Comparison of ENCODE assay signal across 15 cellular contexts in the genomic region with DNA sequence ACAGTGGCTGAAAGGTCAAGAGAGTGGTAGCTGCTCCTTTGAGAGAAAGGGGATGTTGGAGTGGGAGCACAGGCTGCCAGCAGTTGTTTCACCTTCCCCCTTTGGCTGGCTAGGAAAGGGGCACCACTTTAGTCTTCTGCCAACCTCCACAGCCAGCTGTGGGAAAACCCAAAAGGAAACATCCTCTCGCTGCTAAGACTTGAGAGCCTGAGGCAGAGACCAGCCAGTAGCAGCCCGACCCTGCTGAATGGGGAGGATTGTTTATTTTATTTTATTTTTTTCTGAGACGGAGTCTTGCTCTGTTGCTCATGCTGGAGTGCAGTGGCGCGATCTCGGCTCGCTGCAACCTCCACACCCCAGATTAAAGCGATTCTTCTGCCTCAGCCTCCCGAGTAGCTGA. TPM values are rescaled to one million over a fixed set of nuclear protein-coding genes. Genes with fewer than 3 reads are reported as not detected.
DNase-seq lines count a peak whose midpoint lies in the region; ATAC-seq and TF ChIP-seq lines count a peak whose summit lies in the region.
"Had no signal": no experiment of that assay in that cellular context is flagged by ENCODE, and none has a peak within 500 bp of the region (broad histone marks: within the 10 kb centered on the region; RNA-seq: fewer than 3 reads in every experiment).

No MANE protein-coding gene starts in this region.

- peak overlapping the region; percentile 62 for H3K27ac ChIP-seq in suprapubic skin

- TF ChIP-seq EP300 in suprapubic skin (IDR thresholded peaks at IDR 0.05): no peak

- H3K4me3 ChIP-seq in suprapubic skin: no peak overlapping the region

- DNase-seq in Calu3 (no peak), WTC11 (ENCODE audit: low spot score) (no peak), mesothelial cell of epicardium (ENCODE audit: low spot score in 2 of 2, unreplicated experiment in 2 of 2) (no peak), suprapubic skin (ENCODE audit: low spot score in 2 of 2) (no peak), NCI-H187 (lab: John Stamatoyannopoulos, UW) (no peak), NCI-H748 treated with DMSO at 0.1 percent for 48 hours (lab: John Stamatoyannopoulos, UW) (no peak), endothelial cell (ENCODE audit: low spot score) (no peak)
- DNase-seq: activated CD4-positive, alpha-beta T cell treated with anti-CD3 and anti-CD28 coated beads, Interleukin-2, amount 10 ng/mL, durations not matched to agents 7 days and 5 days; activated T-cell treated with anti-CD3 and anti-CD28 coated beads, Interleukin-2, amount 50 U/mL, for 1 hour; cortex of kidney; HFFc6; Karpas-422; NCI-H1930; NCI-H69; occipital lobe had no signal

- H3K4me1 Mint-ChIP-seq in Calu3 (ENCODE audit: low read depth, unreplicated experiment): peaks cover 37% of the 10 kb centered on the region
- H3K4me1 Mint-ChIP-seq in WTC11: peaks cover 52% of the 10 kb centered on the region
- H3K4me1 Mint-ChIP-seq in mesothelial cell of epicardium: peaks cover 51% of the 10 kb centered on the region
- peaks cover 59% of the 10 kb centered on the region for H3K4me1 Mint-ChIP-seq in endothelial cell (ENCODE audit: unreplicated experiment)

- 65% methylated on average over 9 of the region's 9 CpGs for WGBS in suprapubic skin

- ATAC-seq in WTC11: no peak

- TF ChIP-seq CTCF in Calu3 (IDR thresholded peaks at IDR 0.05; ENCODE audit: unreplicated experiment) (no peak), WTC11 (IDR thresholded peaks at IDR 0.05) (no peak), mesothelial cell of epicardium (IDR thresholded peaks at IDR 0.05; ENCODE audit: unreplicated experiment) (no peak), suprapubic skin (IDR thresholded peaks at IDR 0.05) (no peak), endothelial cell (IDR thresholded peaks at IDR 0.05; ENCODE audit: unreplicated experiment) (no peak)

- intact Hi-C loops in Calu3 (cut with micrococcal nuclease; ENCODE audit: unreplicated experiment): loop anchor here (2.0 kb wide), 1 partner anchor 33 kb away; no protein-coding TSS in a partner anchor

- peaks cover 76% of the 10 kb centered on the region for H3K4me1 ChIP-seq in suprapubic skin

- H3K9me3 Mint-ChIP-seq in Calu3 (ENCODE audit: low read depth, unreplicated experiment) (no peaks in the 10 kb centered on the region), WTC11 (no peaks in the 10 kb centered on the region), mesothelial cell of epicardium (no peaks in the 10 kb centered on the region), endothelial cell (ENCODE audit: unreplicated experiment) (no peaks in the 10 kb centered on the region)
- H3K9me3 Mint-ChIP-seq: activated CD4-positive, alpha-beta T cell treated with anti-CD3 and anti-CD28 coated beads, Interleukin-2, amount 10 ng/mL, durations not matched to agents 7 days and 5 days; HFFc6 had no signal

- H3K36me3 ChIP-seq in suprapubic skin: peaks cover 4% of the 10 kb centered on the region

- no peaks in the 10 kb centered on the region for H3K27me3 Mint-ChIP-seq in Calu3 (ENCODE audit: unreplicated experiment)
- no peaks in the 10 kb centered on the region; the same call in 1 of the 2 replicates for H3K27me3 Mint-ChIP-seq in WTC11 (ENCODE audit: low read depth)
- no peaks in the 10 kb centered on the region for H3K27me3 Mint-ChIP-seq in mesothelial cell of epicardium (ENCODE audit: low read depth)
- peaks cover 3% of the 10 kb centered on the region for H3K27me3 Mint-ChIP-seq in endothelial cell (ENCODE audit: unreplicated experiment)
- H3K27me3 Mint-ChIP-seq: activated CD4-positive, alpha-beta T cell treated with anti-CD3 and anti-CD28 coated beads, Interleukin-2, amount 10 ng/mL, durations not matched to agents 7 days and 5 days had no signal

- TF ChIP-seq POLR2A in suprapubic skin (IDR thresholded peaks at IDR 0.05): no peak

- H3K27ac Mint-ChIP-seq in Calu3 (ENCODE audit: unreplicated experiment): no peak overlapping the region
- peak overlapping the region; percentile 80; the same call in 1 of the 2 replicates for H3K27ac Mint-ChIP-seq in WTC11
- H3K27ac Mint-ChIP-seq in mesothelial cell of epicardium: peak overlapping the region; percentile 84
- no peak overlapping the region for H3K27ac Mint-ChIP-seq in endothelial cell (ENCODE audit: unreplicated experiment)
- H3K27ac Mint-ChIP-seq: activated CD4-positive, alpha-beta T cell treated with anti-CD3 and anti-CD28 coated beads, Interleukin-2, amount 10 ng/mL, durations not matched to agents 7 days and 5 days had no signal

- no TSS peak for BruUV-seq in Calu3 (replicated peaks; lab: Mats Ljungman, UMichigan)

- POLR2A ChIA-PET in WTC11 (lab: Charles Lee): interaction anchor here (0.6 kb wide), 1 partner anchor 1137 kb away, joined by 3 read pairs; no protein-coding TSS in a partner anchor

- no peaks in the 10 kb centered on the region for H3K9me3 ChIP-seq in suprapubic skin

- no peaks in the 10 kb centered on the region for H3K27me3 ChIP-seq in suprapubic skin

- H3K4me3 Mint-ChIP-seq in Calu3 (ENCODE audit: low read depth, unreplicated experiment) (peak overlapping the region; percentile 39), WTC11 (no peak overlapping the region), mesothelial cell of epicardium (no peak overlapping the region), endothelial cell (ENCODE audit: unreplicated experiment) (no peak overlapping the region)
- H3K4me3 Mint-ChIP-seq: activated CD4-positive, alpha-beta T cell treated with anti-CD3 and anti-CD28 coated beads, Interleukin-2, amount 10 ng/mL, durations not matched to agents 7 days and 5 days; HFFc6 had no signal

- CTCF ChIA-PET in Calu3 (lab: Charles Lee) (interaction anchor here (0.9 to 2.5 kb wide), 4 partner anchors 10 to 37 kb away, joined by 3 to 13 read pairs (median 6); no protein-coding TSS in a partner anchor), WTC11 (lab: Charles Lee) (interaction anchor here (1.0 to 2.6 kb wide), 3 partner anchors 33 to 44 kb away, joined by 3 to 16 read pairs (median 10); a partner anchor contains a TSS)

- H3K36me3 Mint-ChIP-seq in Calu3 (ENCODE audit: insufficient read depth, unreplicated experiment) (peaks cover 17% of the 10 kb centered on the region), WTC11 (0 out of 2 replicates have a peak, but pooled peaks cover 5% of the 10 kb centered on the region), mesothelial cell of epicardium (no peaks in the 10 kb centered on the region), endothelial cell (ENCODE audit: low read depth, unreplicated experiment) (peaks cover 6% of the 10 kb centered on the region)

TF ChIP-seq in WTC11, 78 proteins besides CTCF, POLR2A, EP300 and RAD21 (continues in another document):
- TF ChIP-seq, protein P1, sequence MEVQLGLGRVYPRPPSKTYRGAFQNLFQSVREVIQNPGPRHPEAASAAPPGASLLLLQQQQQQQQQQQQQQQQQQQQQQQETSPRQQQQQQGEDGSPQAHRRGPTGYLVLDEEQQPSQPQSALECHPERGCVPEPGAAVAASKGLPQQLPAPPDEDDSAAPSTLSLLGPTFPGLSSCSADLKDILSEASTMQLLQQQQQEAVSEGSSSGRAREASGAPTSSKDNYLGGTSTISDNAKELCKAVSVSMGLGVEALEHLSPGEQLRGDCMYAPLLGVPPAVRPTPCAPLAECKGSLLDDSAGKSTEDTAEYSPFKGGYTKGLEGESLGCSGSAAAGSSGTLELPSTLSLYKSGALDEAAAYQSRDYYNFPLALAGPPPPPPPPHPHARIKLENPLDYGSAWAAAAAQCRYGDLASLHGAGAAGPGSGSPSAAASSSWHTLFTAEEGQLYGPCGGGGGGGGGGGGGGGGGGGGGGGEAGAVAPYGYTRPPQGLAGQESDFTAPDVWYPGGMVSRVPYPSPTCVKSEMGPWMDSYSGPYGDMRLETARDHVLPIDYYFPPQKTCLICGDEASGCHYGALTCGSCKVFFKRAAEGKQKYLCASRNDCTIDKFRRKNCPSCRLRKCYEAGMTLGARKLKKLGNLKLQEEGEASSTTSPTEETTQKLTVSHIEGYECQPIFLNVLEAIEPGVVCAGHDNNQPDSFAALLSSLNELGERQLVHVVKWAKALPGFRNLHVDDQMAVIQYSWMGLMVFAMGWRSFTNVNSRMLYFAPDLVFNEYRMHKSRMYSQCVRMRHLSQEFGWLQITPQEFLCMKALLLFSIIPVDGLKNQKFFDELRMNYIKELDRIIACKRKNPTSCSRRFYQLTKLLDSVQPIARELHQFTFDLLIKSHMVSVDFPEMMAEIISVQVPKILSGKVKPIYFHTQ (CRISPR knock-in tag; IDR thresholded peaks at IDR 0.05): no peak
- TF ChIP-seq RORB (CRISPR knock-in tag; IDR thresholded peaks at IDR 0.05): no peak

RNA-seq across cellular contexts. Expression of a gene that starts 34.5 kb away (rescaled TPM):
- total RNA-seq in Calu3 (2022) (63.1 and 71.2 TPM in 2 replicates), WTC11 (2021) (50.8 to 57.4 TPM (median 51.4 TPM) in 3 replicates), mesothelial cell of epicardium (48.8 to 51.5 TPM (median 51.2 TPM) in 3 replicates), suprapubic skin (10 to 100 TPM; 66.3 to 78.7 (median 71.8) TPM), endothelial cell (ENCODE audit: unreplicated experiment) (42.6 TPM)

RNA-seq across cellular contexts. Expression of a gene that starts 43.6 kb away (rescaled TPM):
- 0.26 and 0.37 TPM in 2 replicates for total RNA-seq in Calu3 (2022)
- 77.4 to 98.3 TPM (median 92.0 TPM) in 3 replicates for total RNA-seq in WTC11 (2021)
- 28.6 to 33.7 TPM (median 30.6 TPM) in 3 replicates for total RNA-seq in mesothelial cell of epicardium
- under 1 TPM in 2 of 4 donors, not detected in 2; 0.21 to 0.34 TPM for total RNA-seq in suprapubic skin
- 9.3 TPM for total RNA-seq in endothelial cell (ENCODE audit: unreplicated experiment)

Comparison
In these comparisons a context has a peak if more than half of its experiments do, and no peak if none do; other contexts are left out.
1. H3K27ac Mint-ChIP-seq: peak in WTC11 (single experiment) and mesothelial cell of epicardium (single experiment); none in Calu3 (single experiment) and endothelial cell (single experiment).